In the genomic region with DNA sequence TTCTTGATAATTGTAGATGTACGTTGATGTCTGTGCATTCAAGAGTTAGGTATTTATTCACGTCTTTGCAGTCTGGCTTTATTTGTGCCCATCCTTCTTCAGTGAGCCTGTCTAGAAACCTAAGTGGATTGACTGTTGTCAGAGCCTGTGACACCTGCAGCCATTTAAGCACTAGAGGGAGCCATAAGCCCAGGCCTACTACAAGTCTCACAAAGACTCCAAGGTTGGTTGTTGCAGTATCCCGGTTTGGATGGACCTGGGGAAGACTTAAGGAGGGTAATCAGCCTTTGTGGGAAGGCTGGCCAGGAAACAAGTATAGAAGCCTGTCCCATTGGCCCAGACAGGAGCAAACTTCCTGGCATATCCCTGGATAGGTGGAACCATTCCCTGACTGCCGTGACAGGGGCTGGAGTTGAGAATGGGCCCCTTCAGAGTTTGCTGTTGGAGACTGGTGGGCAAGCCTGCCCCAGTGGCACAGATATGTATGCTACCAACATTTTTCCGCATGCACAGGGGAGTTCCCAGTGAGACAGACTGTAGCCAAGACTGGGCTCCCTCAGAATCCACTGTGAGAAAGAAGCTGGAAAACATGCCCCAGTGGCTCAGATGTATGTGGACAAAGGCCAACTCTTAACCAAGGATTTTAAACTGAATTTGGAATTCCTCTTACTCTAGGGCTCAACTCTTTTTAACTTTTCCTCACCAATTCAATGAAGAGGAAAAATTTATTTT, we compare ENCODE assay signal across 8 cellular contexts. TPM values are rescaled to one million over a fixed set of nuclear protein-coding genes. Genes with fewer than 3 reads are reported as not detected.
DNase-seq lines count a peak whose midpoint lies in the region; ATAC-seq and TF ChIP-seq lines count a peak whose summit lies in the region.

No MANE protein-coding gene starts in this region.

- intact Hi-C loops in Right ventricle myocardium superior (cut with DNase I) = no loop called here
- intact Hi-C loops in spleen (cut with DNase I; ENCODE audit: low total_unique reads) = no loop called here
- intact Hi-C loops in posterior cingulate gyrus (cut with DNase I) = no loop called here

- TF ChIP-seq CTCF in GM12874 (IDR thresholded peaks at IDR 0.05; ENCODE audit: insufficient read depth, low read depth, low read length) (peak; percentile 65), spleen (IDR thresholded peaks at IDR 0.05 in 8 of 11, conservative IDR thresholded peaks at IDR 0.05 in 3 of 11) (peak in 9 of 11 experiments; percentile 21 to 62 (median 49))

- TF ChIP-seq POLR2A in spleen (IDR thresholded peaks at IDR 0.05) = no peak

- H3K4me1 ChIP-seq in spleen = no peaks in the 10 kb centered on the region

- H3K27me3 ChIP-seq in spleen (replicated peaks in 1 of 7) = no peaks in the 10 kb centered on the region

- peak; percentile 91 for ATAC-seq in Right ventricle myocardium superior (ENCODE audit: poor library complexity)

- no peaks in the 10 kb centered on the region for H3K9me3 ChIP-seq in spleen

- peak; percentile 33 for DNase-seq in 8988T
- peak; percentile 48 for DNase-seq in NCI-H1694 (lab: John Stamatoyannopoulos, UW)
- peak; percentile 73 for DNase-seq in SW480 (ENCODE audit: low spot score)
- no peak for DNase-seq in Right ventricle myocardium superior
- DNase-seq in spleen = no peak
- DNase-seq in OCI-M2 (lab: John Stamatoyannopoulos, UW; ENCODE audit: unreplicated experiment) = no peak
- DNase-seq in posterior cingulate gyrus = no peak

- H3K36me3 ChIP-seq in spleen = no peaks in the 10 kb centered on the region

- no peak overlapping the region for H3K4me3 ChIP-seq in spleen

- H3K27ac ChIP-seq in spleen = no peak overlapping the region

- WGBS in spleen, 5 donors = 56 to 72% (median 67%) methylated on average over 5 of the region's 5 CpGs

RNA-seq across cellular contexts. Expression of a gene that starts 9.3 kb away (rescaled TPM):
- total RNA-seq in Right ventricle myocardium superior = not detected
- total RNA-seq in spleen = not detected
- polyA plus RNA-seq in spleen = not detected

Comparison
In these comparisons a context has a peak if more than half of its experiments do, and no peak if none do; other contexts are left out.
1. DNase-seq: peak in 8988T (single experiment), NCI-H1694 (single experiment) and SW480 (single experiment); none in Right ventricle myocardium superior (single experiment), spleen (single experiment), OCI-M2 (single experiment) and posterior cingulate gyrus (0 of 10).